ENCODE assay signal across 1 cellular context in the genomic region with DNA sequence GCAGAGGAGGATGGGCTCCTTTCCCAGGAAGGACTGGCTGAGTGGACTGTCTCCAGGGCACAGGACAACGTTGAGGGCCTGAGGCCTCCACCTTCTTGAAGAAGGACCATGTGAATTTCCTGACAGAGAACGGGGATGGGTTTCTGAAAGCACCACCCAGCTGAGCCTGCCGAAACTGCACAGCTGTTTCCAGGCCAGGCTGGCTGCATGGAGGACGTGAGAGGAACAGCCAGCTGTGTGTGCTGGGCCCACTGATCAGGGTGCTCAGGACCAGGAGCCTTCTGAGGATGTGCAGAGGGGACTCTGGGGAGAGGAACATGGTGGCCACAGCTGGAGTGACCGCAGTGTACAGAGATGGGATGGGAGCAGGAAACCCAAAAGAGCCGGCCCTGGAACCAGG.
TF ChIP-seq lines count a peak whose summit lies in the region.

No MANE protein-coding gene starts in this region.

TF ChIP-seq in K562, 482 proteins besides CTCF, POLR2A, EP300 and RAD21 (continued from another document):
- TF ChIP-seq, protein P1, sequence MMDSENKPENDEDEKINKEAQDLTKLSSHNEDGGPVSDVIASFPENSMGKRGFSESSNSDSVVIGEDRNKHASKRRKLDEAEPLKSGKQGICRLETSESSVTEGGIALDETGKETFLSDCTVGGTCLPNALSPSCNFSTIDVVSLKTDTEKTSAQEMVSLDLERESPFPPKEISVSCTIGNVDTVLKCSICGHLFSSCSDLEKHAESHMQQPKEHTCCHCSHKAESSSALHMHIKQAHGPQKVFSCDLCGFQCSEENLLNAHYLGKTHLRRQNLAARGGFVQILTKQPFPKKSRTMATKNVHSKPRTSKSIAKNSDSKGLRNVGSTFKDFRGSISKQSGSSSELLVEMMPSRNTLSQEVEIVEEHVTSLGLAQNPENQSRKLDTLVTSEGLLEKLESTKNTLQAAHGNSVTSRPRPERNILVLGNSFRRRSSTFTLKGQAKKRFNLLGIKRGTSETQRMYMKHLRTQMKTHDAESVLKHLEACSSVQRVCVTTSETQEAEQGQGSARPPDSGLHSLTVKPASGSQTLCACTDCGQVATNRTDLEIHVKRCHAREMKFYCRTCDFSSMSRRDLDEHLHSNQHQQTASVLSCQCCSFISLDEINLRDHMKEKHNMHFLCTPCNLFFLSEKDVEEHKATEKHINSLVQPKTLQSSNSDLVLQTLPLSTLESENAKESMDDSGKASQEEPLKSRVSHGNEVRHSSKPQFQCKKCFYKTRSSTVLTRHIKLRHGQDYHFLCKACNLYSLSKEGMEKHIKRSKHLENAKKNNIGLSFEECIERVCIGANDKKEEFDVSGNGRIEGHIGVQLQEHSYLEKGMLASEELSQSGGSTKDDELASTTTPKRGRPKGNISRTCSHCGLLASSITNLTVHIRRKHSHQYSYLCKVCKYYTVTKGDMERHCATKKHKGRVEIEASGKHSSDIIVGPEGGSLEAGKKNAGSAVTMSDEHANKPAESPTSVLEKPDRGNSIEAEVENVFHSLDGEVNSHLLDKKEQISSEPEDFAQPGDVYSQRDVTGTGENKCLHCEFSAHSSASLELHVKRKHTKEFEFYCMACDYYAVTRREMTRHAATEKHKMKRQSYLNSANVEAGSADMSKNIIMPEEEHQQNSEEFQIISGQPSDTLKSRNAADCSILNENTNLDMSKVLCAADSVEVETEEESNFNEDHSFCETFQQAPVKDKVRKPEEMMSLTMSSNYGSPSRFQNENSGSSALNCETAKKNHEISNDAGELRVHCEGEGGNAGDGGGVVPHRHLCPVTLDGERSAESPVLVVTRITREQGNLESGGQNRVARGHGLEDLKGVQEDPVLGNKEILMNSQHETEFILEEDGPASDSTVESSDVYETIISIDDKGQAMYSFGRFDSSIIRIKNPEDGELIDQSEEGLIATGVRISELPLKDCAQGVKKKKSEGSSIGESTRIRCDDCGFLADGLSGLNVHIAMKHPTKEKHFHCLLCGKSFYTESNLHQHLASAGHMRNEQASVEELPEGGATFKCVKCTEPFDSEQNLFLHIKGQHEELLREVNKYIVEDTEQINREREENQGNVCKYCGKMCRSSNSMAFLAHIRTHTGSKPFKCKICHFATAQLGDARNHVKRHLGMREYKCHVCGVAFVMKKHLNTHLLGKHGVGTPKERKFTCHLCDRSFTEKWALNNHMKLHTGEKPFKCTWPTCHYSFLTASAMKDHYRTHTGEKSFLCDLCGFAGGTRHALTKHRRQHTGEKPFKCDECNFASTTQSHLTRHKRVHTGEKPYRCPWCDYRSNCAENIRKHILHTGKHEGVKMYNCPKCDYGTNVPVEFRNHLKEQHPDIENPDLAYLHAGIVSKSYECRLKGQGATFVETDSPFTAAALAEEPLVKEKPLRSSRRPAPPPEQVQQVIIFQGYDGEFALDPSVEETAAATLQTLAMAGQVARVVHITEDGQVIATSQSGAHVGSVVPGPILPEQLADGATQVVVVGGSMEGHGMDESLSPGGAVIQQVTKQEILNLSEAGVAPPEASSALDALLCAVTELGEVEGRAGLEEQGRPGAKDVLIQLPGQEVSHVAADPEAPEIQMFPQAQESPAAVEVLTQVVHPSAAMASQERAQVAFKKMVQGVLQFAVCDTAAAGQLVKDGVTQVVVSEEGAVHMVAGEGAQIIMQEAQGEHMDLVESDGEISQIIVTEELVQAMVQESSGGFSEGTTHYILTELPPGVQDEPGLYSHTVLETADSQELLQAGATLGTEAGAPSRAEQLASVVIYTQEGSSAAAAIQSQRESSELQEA (IDR thresholded peaks at IDR 0.05; ENCODE audit: low read depth), result no peak
- TF ChIP-seq EHMT2 (IDR thresholded peaks at IDR 0.05), result no peak
